In genomic region chr4:185142911-185143595, GRCh38 we compare ENCODE assay signal across 1 cellular context.
TF ChIP-seq lines count a peak whose summit lies in the region.

TSS of gene SLC25A4 (plus strand) at chr4:185143266. CDS start at chr4:185143373, 107 bp downstream.

TF ChIP-seq in HepG2, 621 proteins besides CTCF, POLR2A, EP300 and RAD21 (continued from another document and continues in another):
- no peak for TF ChIP-seq MLXIP (CRISPR knock-in tag; IDR thresholded peaks at IDR 0.05; ENCODE audit: borderline replicate concordance)
- peak; percentile 93 for TF ChIP-seq GABPB1 (CRISPR knock-in tag; IDR thresholded peaks at IDR 0.05)
- TF ChIP-seq BHLHE40 (IDR thresholded peaks at IDR 0.05; ENCODE audit: low read length) = 0 out of 2 replicates have a peak, but pooled peaks have one; percentile 19
- peak; percentile 91 for TF ChIP-seq ZNF180 (CRISPR knock-in tag; IDR thresholded peaks at IDR 0.05; ENCODE audit: borderline replicate concordance, low read depth)
- no peak; the same call in 1 of the 2 replicates for TF ChIP-seq ZNF629 (CRISPR knock-in tag; conservative IDR thresholded peaks at IDR 0.05)
- TF ChIP-seq ZNF446 (CRISPR knock-in tag; IDR thresholded peaks at IDR 0.05) = peak; percentile 27; the same call in 1 of the 2 replicates
- TF ChIP-seq ZSCAN5A (CRISPR knock-in tag; IDR thresholded peaks at IDR 0.05; ENCODE audit: borderline replicate concordance) = peak; percentile 96; the same call in 1 of the 2 replicates
- TF ChIP-seq ARNT (IDR thresholded peaks at IDR 0.05) = no peak
- TF ChIP-seq ZNF414 (CRISPR knock-in tag; IDR thresholded peaks at IDR 0.05) = 0 out of 2 replicates have a peak, but pooled peaks have one; percentile 57
- no peak; the same call in 1 of the 2 replicates for TF ChIP-seq ZNF749 (CRISPR knock-in tag; IDR thresholded peaks at IDR 0.05; ENCODE audit: borderline replicate concordance)
- TF ChIP-seq GTF2F1 (IDR thresholded peaks at IDR 0.05; ENCODE audit: low read length) = peak; percentile 65; the same call in 1 of the 2 replicates
- no peak for TF ChIP-seq SMC3 (IDR thresholded peaks at IDR 0.05; ENCODE audit: low read length)
- TF ChIP-seq ARNT2 (CRISPR knock-in tag; IDR thresholded peaks at IDR 0.05; ENCODE audit: low read depth) = peak; percentile 99
- TF ChIP-seq CERS6 (CRISPR knock-in tag; IDR thresholded peaks at IDR 0.05) = no peak
- TF ChIP-seq ZFX (CRISPR knock-in tag; IDR thresholded peaks at IDR 0.05; ENCODE audit: low read depth) = peak; percentile 97
- TF ChIP-seq ZBTB25 (CRISPR knock-in tag; IDR thresholded peaks at IDR 0.05) = 0 out of 2 replicates have a peak, but pooled peaks have one; percentile 0
- peak; percentile 65 for TF ChIP-seq FOXO1 (CRISPR knock-in tag; IDR thresholded peaks at IDR 0.05)
- TF ChIP-seq ZC3H4 (CRISPR knock-in tag; IDR thresholded peaks at IDR 0.05; ENCODE audit: borderline replicate concordance) = no peak
- TF ChIP-seq BCL3 (CRISPR knock-in tag; IDR thresholded peaks at IDR 0.05) = peak; percentile 93; the same call in 1 of the 2 replicates
- TF ChIP-seq ZNF124 (CRISPR knock-in tag; IDR thresholded peaks at IDR 0.05) = peak; percentile 90
- no peak for TF ChIP-seq ZBTB40 (IDR thresholded peaks at IDR 0.05)
- TF ChIP-seq ZBTB40 (CRISPR knock-in tag; IDR thresholded peaks at IDR 0.05) = peak; percentile 38; the same call in 1 of the 2 replicates
- no peak for TF ChIP-seq TERF1 (CRISPR knock-in tag; IDR thresholded peaks at IDR 0.05)
- peak; percentile 74 for TF ChIP-seq RBM39 (IDR thresholded peaks at IDR 0.05; ENCODE audit: low read depth, low read length, poor library complexity, severe bottlenecking)
- peak; percentile 90 for TF ChIP-seq KLF6 (CRISPR knock-in tag; IDR thresholded peaks at IDR 0.05)
- TF ChIP-seq JDP2 (CRISPR knock-in tag; IDR thresholded peaks at IDR 0.05; ENCODE audit: borderline replicate concordance) = no peak; the same call in 1 of the 2 replicates
- TF ChIP-seq REST (IDR thresholded peaks at IDR 0.05; ENCODE audit: borderline replicate concordance in 1 of 2, low read depth in 1 of 2, low read length in 2 of 2) = peak in 1 of 2 experiments; percentile 23; a peak in 2 of 4 replicates
- TF ChIP-seq SMAD9 (CRISPR knock-in tag; IDR thresholded peaks at IDR 0.05) = no peak; the same call in 1 of the 2 replicates
- peak; percentile 32 for TF ChIP-seq HNF4G (IDR thresholded peaks at IDR 0.05; ENCODE audit: borderline replicate concordance, low read depth, low read length)
- peak; percentile 58 for TF ChIP-seq HNF4G (CRISPR knock-in tag; IDR thresholded peaks at IDR 0.05; ENCODE audit: borderline replicate concordance, low read depth)
